ENCODE assay signal across 9 cellular contexts in genomic region chr6:107977283-107977682, GRCh38. TPM values are rescaled to one million over a fixed set of nuclear protein-coding genes. Genes with fewer than 3 reads are reported as not detected.
A peak's percentile ranks its signal among the peaks of the same experiment; 100 is the strongest.
DNase-seq lines count a peak whose midpoint lies in the region; ATAC-seq and TF ChIP-seq lines count a peak whose summit lies in the region.
"Had no signal": no experiment of that assay in that cellular context is flagged by ENCODE, and none has a peak within 500 bp of the region (broad histone marks: within the 10 kb centered on the region; RNA-seq: fewer than 3 reads in every experiment).

No MANE protein-coding gene starts in this region.

- no peak overlapping the region for H3K27ac Mint-ChIP-seq in endothelial cell (ENCODE audit: unreplicated experiment)
- H3K27ac Mint-ChIP-seq: stimulated activated naive CD8-positive, alpha-beta T cell treated with anti-CD3 and anti-CD28 coated beads, Interleukin-15, Interleukin-2, amounts not matched to agents 100 ng/mL and 50 ng/mL, for 24 hours had no signal

- peak; percentile 59 for TF ChIP-seq CTCF in endothelial cell (IDR thresholded peaks at IDR 0.05; ENCODE audit: unreplicated experiment)

- H3K4me1 Mint-ChIP-seq in endothelial cell (ENCODE audit: unreplicated experiment): no peaks in the 10 kb centered on the region

- ATAC-seq in GM21576 (IDR thresholded peaks at IDR 0.05; ENCODE audit: unreplicated experiment): no peak

- H3K36me3 Mint-ChIP-seq in endothelial cell (ENCODE audit: low read depth, unreplicated experiment): no peaks in the 10 kb centered on the region

- no peaks in the 10 kb centered on the region for H3K9me3 Mint-ChIP-seq in endothelial cell (ENCODE audit: unreplicated experiment)
- H3K9me3 Mint-ChIP-seq: stimulated activated naive CD8-positive, alpha-beta T cell treated with anti-CD3 and anti-CD28 coated beads, Interleukin-15, Interleukin-2, amounts not matched to agents 100 ng/mL and 50 ng/mL, for 24 hours had no signal

- no peak overlapping the region for H3K4me3 Mint-ChIP-seq in endothelial cell (ENCODE audit: unreplicated experiment)
- H3K4me3 Mint-ChIP-seq: stimulated activated naive CD8-positive, alpha-beta T cell treated with anti-CD3 and anti-CD28 coated beads, Interleukin-15, Interleukin-2, amounts not matched to agents 100 ng/mL and 50 ng/mL, for 24 hours had no signal

- DNase-seq in NCI-H1417 (lab: John Stamatoyannopoulos, UW): peak in 2 of 3 experiments; percentile 36 to 62
- no peak for DNase-seq in NCI-H1417 treated with DMSO at 0.1 percent for 48 hours (lab: John Stamatoyannopoulos, UW)
- DNase-seq in NCI-H345 treated with DMSO at 0.1 percent for 48 hours (lab: John Stamatoyannopoulos, UW; ENCODE audit: unreplicated experiment): peak; percentile 34
- DNase-seq in endothelial cell (ENCODE audit: low spot score): peak; percentile 11
- peak; percentile 49 for DNase-seq in renal cortical epithelial cell (ENCODE audit: low read depth)
- no peak for DNase-seq in NCI-H226
- DNase-seq in NCI-H187 treated with DMSO at 0.1 percent for 48 hours (lab: John Stamatoyannopoulos, UW): no peak

- H3K27me3 Mint-ChIP-seq in endothelial cell (ENCODE audit: unreplicated experiment): peaks cover 5% of the 10 kb centered on the region
- H3K27me3 Mint-ChIP-seq: stimulated activated naive CD8-positive, alpha-beta T cell treated with anti-CD3 and anti-CD28 coated beads, Interleukin-15, Interleukin-2, amounts not matched to agents 100 ng/mL and 50 ng/mL, for 24 hours had no signal

RNA-seq across cellular contexts. Expression of gene SEC63, which starts 19.3 kb away (rescaled TPM):
- total RNA-seq in endothelial cell (ENCODE audit: unreplicated experiment): 120 TPM
- 8.5 and 45.3 TPM in 2 replicates for total RNA-seq in renal cortical epithelial cell

Comparison
In these comparisons a context has a peak if more than half of its experiments do, and no peak if none do; other contexts are left out.
1. DNase-seq: peak in NCI-H1417 (2 of 3), NCI-H345 treated with DMSO at 0.1 percent for 48 hours (single experiment), endothelial cell (single experiment) and renal cortical epithelial cell (single experiment); none in NCI-H1417 treated with DMSO at 0.1 percent for 48 hours (single experiment), NCI-H226 (single experiment) and NCI-H187 treated with DMSO at 0.1 percent for 48 hours (single experiment).